In genomic region chr1:62725255-62725654, GRCh38 we compare ENCODE assay signal across 9 cellular contexts. TPM values are rescaled to one million over a fixed set of nuclear protein-coding genes. Genes with fewer than 3 reads are reported as not detected.
DNase-seq lines count a peak whose midpoint lies in the region; ATAC-seq and TF ChIP-seq lines count a peak whose summit lies in the region.
"Had no signal": no experiment of that assay in that cellular context is flagged by ENCODE, and none has a peak within 500 bp of the region (broad histone marks: within the 10 kb centered on the region; RNA-seq: fewer than 3 reads in every experiment).

No MANE protein-coding gene starts in this region.

- H3K27me3 ChIP-seq in spleen (replicated peaks in 1 of 7) (no peaks in the 10 kb centered on the region), PC-3 (ENCODE audit: low read length) (no peaks in the 10 kb centered on the region)

- CTCF ChIA-PET in PC-3 (lab: Charles Lee), result interaction anchor here (0.6 kb wide), 1 partner anchor 68 kb away, joined by 3 read pairs; no protein-coding TSS in a partner anchor

- H4K20me1 ChIP-seq in PC-3 (ENCODE audit: low read length), result no peaks in the 10 kb centered on the region

- no peaks in the 10 kb centered on the region for H3K79me2 ChIP-seq in PC-3 (ENCODE audit: low read length)

- BruUV-seq in PC-3 (replicated peaks; lab: Mats Ljungman, UMichigan), result no TSS peak

- H3K4me2 ChIP-seq in PC-3 (ENCODE audit: low read length), result no peak overlapping the region

- no peak for ATAC-seq in PC-3
- no peak for ATAC-seq in HG02642 (IDR thresholded peaks at IDR 0.05; ENCODE audit: poor library complexity, unreplicated experiment)

- DNase-seq in GM13977 (ENCODE audit: low spot score) (peak; percentile 21), foreskin fibroblast (peak; percentile 51 to 72), spleen (no peak), PC-3 (no peak), UCSD-AML1 (lab: John Stamatoyannopoulos, UW; ENCODE audit: unreplicated experiment) (no peak)
- DNase-seq in activated CD8-positive, alpha-beta memory T cell treated with anti-CD3 and anti-CD28 coated beads for 24 hours, result no peak
- DNase-seq: NCI-H1048 had no signal

- WGBS in spleen, 5 donors, result 5 to 24% (median 12%) methylated on average over 1 of the region's 1 CpG

- peak overlapping the region; percentile 83 for H3K27ac ChIP-seq in VCaP
- H3K27ac ChIP-seq in spleen, result peak overlapping the region in 5 of 8 donors; percentile 5 to 60 (median 30)
- H3K27ac ChIP-seq in PC-3 (ENCODE audit: low read length), result no peak overlapping the region

- H2AFZ ChIP-seq in PC-3 (ENCODE audit: low read length), result no peak overlapping the region

- peaks cover 8 to 44% (median 19%) of the 10 kb centered on the region in 6 donors for H3K4me1 ChIP-seq in spleen
- H3K4me1 ChIP-seq in PC-3 (ENCODE audit: insufficient read depth, low read length), result no peaks in the 10 kb centered on the region

- peak overlapping the region in 1 of 2 donors; percentile 30 for H3K4me3 ChIP-seq in foreskin fibroblast (ENCODE audit: low read depth in 1 of 2, low read length in 2 of 2)
- no peak overlapping the region for H3K4me3 ChIP-seq in spleen
- H3K4me3 ChIP-seq in PC-3 (ENCODE audit: low read length), result no peak overlapping the region

- no peak for TF ChIP-seq POLR2A in spleen (IDR thresholded peaks at IDR 0.05)

- no peaks in the 10 kb centered on the region for H3K9me2 ChIP-seq in PC-3 (replicated peaks; ENCODE audit: low read length)

- no peak overlapping the region for H3K9ac ChIP-seq in PC-3 (ENCODE audit: low read length)

- intact Hi-C loops in spleen (cut with DNase I; ENCODE audit: low total_unique reads) (no loop called here), PC-3 (cut with micrococcal nuclease) (no loop called here)

- in situ Hi-C loops in GM13977 (cut with MboI; ENCODE audit: low pct_unique_long_range_greater_than_20kb, low sequenced_read_pairs, unreplicated experiment), result loop anchor here (25.0 kb wide), 1 partner anchor 563 kb away; no protein-coding TSS in a partner anchor

- H3K36me3 ChIP-seq in spleen (no peaks in the 10 kb centered on the region), PC-3 (ENCODE audit: low read depth, low read length) (no peaks in the 10 kb centered on the region)

- TF ChIP-seq CTCF in GM13977 (IDR thresholded peaks at IDR 0.05; ENCODE audit: extremely low read depth, insufficient read depth, missing control alignments), result no peak
- no peak for TF ChIP-seq CTCF in VCaP (conservative IDR thresholded peaks at IDR 0.05)
- TF ChIP-seq CTCF in foreskin fibroblast (IDR thresholded peaks at IDR 0.05; ENCODE audit: low read depth, low read length), result no peak
- no peak for TF ChIP-seq CTCF in spleen (IDR thresholded peaks at IDR 0.05 in 8 of 11, conservative IDR thresholded peaks at IDR 0.05 in 3 of 11)
- TF ChIP-seq CTCF in PC-3 (conservative IDR thresholded peaks at IDR 0.05; ENCODE audit: low read depth, low read length), result no peak

- POLR2A ChIA-PET in PC-3 (lab: Charles Lee; ENCODE audit: unreplicated experiment), result no interaction called here

- H3K9me3 ChIP-seq in spleen (no peaks in the 10 kb centered on the region), PC-3 (ENCODE audit: low read length) (no peaks in the 10 kb centered on the region)

- no peaks in the 10 kb centered on the region for H3F3A ChIP-seq in PC-3 (ENCODE audit: low read length, unreplicated experiment)

RNA-seq across cellular contexts. Expression of gene DOCK7, which starts 37.1 kb away (rescaled TPM):
- 10 to 100 TPM; 25.2 to 48.3 (median 34.3) TPM for total RNA-seq in spleen
- 1 to 10 TPM; 3.3 to 7.5 (median 3.4) TPM for polyA plus RNA-seq in spleen
- total RNA-seq in PC-3 (2014; rRNA removed), result 70.1 and 81.4 TPM in 2 replicates

RNA-seq across cellular contexts. Expression of gene ATG4C, which starts 58.7 kb away (rescaled TPM):
- total RNA-seq in spleen (10 to 100 TPM; 15.2 to 24.1 (median 18.8) TPM), PC-3 (2014; rRNA removed) (6.0 and 8.8 TPM in 2 replicates)
- polyA plus RNA-seq in spleen, result 10 to 100 TPM in 2 of 3 donors, 1 to 10 TPM in 1; 9.3 to 15.6 (median 15.3) TPM

Comparison
In these comparisons a context has a peak if more than half of its experiments do, and no peak if none do; other contexts are left out.
1. DNase-seq: peak in GM13977 (single experiment) and foreskin fibroblast (2 of 2); none in spleen (single experiment), PC-3 (single experiment), UCSD-AML1 (single experiment) and activated CD8-positive, alpha-beta memory T cell treated with anti-CD3 and anti-CD28 coated beads for 24 hours (single experiment).